Comparison of ENCODE assay signal across 1 cellular context in genomic region chr12:109775172-109775881, GRCh38.
TF ChIP-seq lines count a peak whose summit lies in the region.

No MANE protein-coding gene starts in this region.

TF ChIP-seq in K562, 482 proteins besides CTCF, POLR2A, EP300 and RAD21 (continued from another document and continues in another):
- TF ChIP-seq PRDM10 (IDR thresholded peaks at IDR 0.05; ENCODE audit: partially characterized antibody): no peak
- no peak for TF ChIP-seq FOXM1 (IDR thresholded peaks at IDR 0.05; ENCODE audit: low read depth)
- TF ChIP-seq FOXM1 (CRISPR knock-in tag; IDR thresholded peaks at IDR 0.05; ENCODE audit: low read depth): no peak
- no peak for TF ChIP-seq RB1 (IDR thresholded peaks at IDR 0.05; ENCODE audit: low read depth)
- no peak for TF ChIP-seq ZNF583 (CRISPR knock-in tag; IDR thresholded peaks at IDR 0.05)
- TF ChIP-seq YY1 (IDR thresholded peaks at IDR 0.05; ENCODE audit: borderline replicate concordance in 1 of 3, control insufficient read depth in 1 of 3, extremely low read depth in 1 of 3, insufficient read depth in 3 of 3, insufficient read length in 1 of 3, insufficient replicate concordance in 2 of 3, low read depth in 1 of 3, low read length in 2 of 3): peak in 1 of 3 experiments; percentile 9
- 0 out of 2 replicates have a peak, but pooled peaks have one; percentile 46 for TF ChIP-seq ADNP (tag; IDR thresholded peaks at IDR 0.05)
- no peak for TF ChIP-seq CCNT2 (IDR thresholded peaks at IDR 0.05; ENCODE audit: borderline replicate concordance, extremely low read depth, insufficient read length, low read depth, low read length)
- TF ChIP-seq ZNF79 (CRISPR knock-in tag; IDR thresholded peaks at IDR 0.05; ENCODE audit: low read depth): no peak
- TF ChIP-seq RREB1 (CRISPR knock-in tag; IDR thresholded peaks at IDR 0.05): no peak
- TF ChIP-seq HINFP (tag; conservative IDR thresholded peaks at IDR 0.05; ENCODE audit: low read depth): no peak
- no peak for TF ChIP-seq FOXP4 (CRISPR knock-in tag; IDR thresholded peaks at IDR 0.05; ENCODE audit: borderline replicate concordance)
- TF ChIP-seq ZNF282 (CRISPR knock-in tag; IDR thresholded peaks at IDR 0.05): no peak
- no peak for TF ChIP-seq ZNF23 (CRISPR knock-in tag; IDR thresholded peaks at IDR 0.05)
- no peak for TF ChIP-seq MECOM (CRISPR knock-in tag; IDR thresholded peaks at IDR 0.05)
- TF ChIP-seq C11orf30 (IDR thresholded peaks at IDR 0.05; ENCODE audit: low read depth): no peak
- TF ChIP-seq CBX8 (IDR thresholded peaks at IDR 0.05; ENCODE audit: borderline replicate concordance, extremely low read depth, low read depth, low read length, poor library complexity, severe bottlenecking): no peak
- no peak for TF ChIP-seq BMI1 (IDR thresholded peaks at IDR 0.05; ENCODE audit: low read length)
- no peak for TF ChIP-seq TGIF2 (CRISPR knock-in tag; IDR thresholded peaks at IDR 0.05)
- TF ChIP-seq SMC3 (conservative IDR thresholded peaks at IDR 0.05; ENCODE audit: insufficient read depth, low read depth, low read length): peak; percentile 93
- TF ChIP-seq NFIX (CRISPR knock-in tag; IDR thresholded peaks at IDR 0.05; ENCODE audit: low read depth): no peak
- TF ChIP-seq IRF9 (tag; IDR thresholded peaks at IDR 0.05): no peak
- TF ChIP-seq MYNN (IDR thresholded peaks at IDR 0.05): peak; percentile 98
- TF ChIP-seq MYNN (CRISPR knock-in tag; IDR thresholded peaks at IDR 0.05): no peak
- no peak for TF ChIP-seq FUS (optimal IDR thresholded peaks at IDR 0.05; ENCODE audit: low read depth, low read length)
- no peak for TF ChIP-seq HDAC1 (IDR thresholded peaks at IDR 0.05)
- TF ChIP-seq ZMIZ1 (IDR thresholded peaks at IDR 0.05; ENCODE audit: low read depth in 2 of 2, low read length in 2 of 2): no peak
- TF ChIP-seq SMARCA5 (IDR thresholded peaks at IDR 0.05): peak; percentile 85
- TF ChIP-seq TRIM24 (IDR thresholded peaks at IDR 0.05): no peak
- TF ChIP-seq KLF16 (IDR thresholded peaks at IDR 0.05): 0 out of 2 replicates have a peak, but pooled peaks have one; percentile 32
- no peak for TF ChIP-seq ZBED1 (IDR thresholded peaks at IDR 0.05)
- no peak for TF ChIP-seq TEAD2 (tag; IDR thresholded peaks at IDR 0.05)
- no peak for TF ChIP-seq IRF1 (CRISPR knock-in tag; IDR thresholded peaks at IDR 0.05; ENCODE audit: borderline replicate concordance)
- no peak for TF ChIP-seq ARID1B (IDR thresholded peaks at IDR 0.05)
- TF ChIP-seq ZNF655 (CRISPR knock-in tag; IDR thresholded peaks at IDR 0.05): no peak
- TF ChIP-seq ZKSCAN1 (IDR thresholded peaks at IDR 0.05; ENCODE audit: low read depth, low read length): peak; percentile 34; the same call in 1 of the 2 replicates
- 0 out of 2 replicates have a peak, but pooled peaks have one; percentile 20 for TF ChIP-seq ARID2 (IDR thresholded peaks at IDR 0.05)
- TF ChIP-seq DEAF1 (CRISPR knock-in tag; IDR thresholded peaks at IDR 0.05): peak; percentile 80
- peak; percentile 89 for TF ChIP-seq BCOR (IDR thresholded peaks at IDR 0.05)
- TF ChIP-seq SAP30 (IDR thresholded peaks at IDR 0.05; ENCODE audit: borderline replicate concordance, insufficient read depth, low read depth, low read length, poor library complexity, severe bottlenecking): no peak
- no peak for TF ChIP-seq ZNF3 (CRISPR knock-in tag; IDR thresholded peaks at IDR 0.05)
